1 cellular context compared by ENCODE assay signal in genomic region chr17:4177732-4178131, GRCh38.
TF ChIP-seq lines count a peak whose summit lies in the region.

No MANE protein-coding gene starts in this region.

TF ChIP-seq in GM23338, 12 proteins besides CTCF, POLR2A, EP300 and RAD21:
- TF ChIP-seq REST (IDR thresholded peaks at IDR 0.05; ENCODE audit: unreplicated experiment) (no peak), EZH2phosphoT487 (IDR thresholded peaks at IDR 0.05; ENCODE audit: unreplicated experiment) (no peak), JUNB (IDR thresholded peaks at IDR 0.05; ENCODE audit: unreplicated experiment) (no peak), POLR2AphosphoS5 (IDR thresholded peaks at IDR 0.05; ENCODE audit: low read depth) (no peak), ZNF462 (CRISPR knock-in tag; IDR thresholded peaks at IDR 0.05) (no peak)
